Comparison of ENCODE assay signal across 27 cellular contexts in genomic region chrX:120768254-120768653, GRCh38.
"Had no signal": no experiment of that assay in that cellular context is flagged by ENCODE, and none has a peak within 500 bp of the region (broad histone marks: within the 10 kb centered on the region; RNA-seq: fewer than 3 reads in every experiment).

No MANE protein-coding gene starts in this region.

- H3K36me3 ChIP-seq: left lung, pancreas, upper lobe of right lung, WERI-Rb-1 had no signal

- H3K36me3 Mint-ChIP-seq: brain; immature natural killer cell; natural killer cell treated with Interleukin-12 subunit alpha and Interleukin-12 subunit beta and Interleukin-15 and Interleukin-18, amount 100 ng/mL, for 72 hours; T-cell had no signal

- H3K4me1 ChIP-seq: foreskin keratinocyte, left lung, pancreas, psoas muscle, upper lobe of right lung had no signal

- H3K4me3 ChIP-seq: hepatocyte, left lung, pancreas, psoas muscle, upper lobe of right lung had no signal

- H3K27me3 ChIP-seq: foreskin keratinocyte, hepatocyte, left lung, upper lobe of right lung had no signal

- H3K27ac Mint-ChIP-seq: activated CD4-positive, alpha-beta T cell treated with anti-CD3 and anti-CD28 coated beads, Interleukin-2, amount 10 ng/mL, durations not matched to agents 7 days and 5 days; activated CD8-positive, alpha-beta T cell treated with anti-CD3 and anti-CD28 coated beads, Interleukin-2, amount 10 ng/mL, durations not matched to agents 7 days and 5 days; activated naive CD8-positive, alpha-beta T cell treated with anti-CD3 and anti-CD28 coated beads, Interleukin-2, amount 50 U/mL, for 24 hours; activated T-helper 1 cell treated with anti-CD3 and anti-CD28 coated beads, Interleukin-12 subunit alpha, Interleukin-12 subunit beta, Interleukin-2, Interleukin-4 antibody, amounts not matched to agents 30 ng/mL and 10 ng/mL and 1 ng/mL, durations not matched to agents 14 hours and 24 hours and 36 hours; brain; immature natural killer cell; natural killer cell treated with Interleukin-12 subunit alpha and Interleukin-12 subunit beta and Interleukin-15 and Interleukin-18, amount 100 ng/mL, for 72 hours; T-cell had no signal

- H3K27me3 Mint-ChIP-seq: activated CD4-positive, alpha-beta T cell treated with anti-CD3 and anti-CD28 coated beads, Interleukin-2, amount 10 ng/mL, durations not matched to agents 7 days and 5 days; activated naive CD8-positive, alpha-beta T cell treated with anti-CD3 and anti-CD28 coated beads, Interleukin-2, amount 50 U/mL, for 24 hours; T-cell had no signal

- FAIRE-seq: pancreas, TTC549 had no signal

- H2AFZ ChIP-seq: hepatocyte had no signal

- H3K79me2 ChIP-seq: hepatocyte had no signal

- H3K27ac ChIP-seq: foreskin keratinocyte, hepatocyte, left lung, pancreas, psoas muscle, upper lobe of right lung, WERI-Rb-1 had no signal

- H3K4me2 ChIP-seq: hepatocyte had no signal

- DNase-seq: activated CD4-positive, alpha-beta T cell treated with anti-CD3 and anti-CD28 coated beads, Interleukin-2, amount 10 ng/mL, durations not matched to agents 7 days and 5 days; activated CD4-positive, CD25-positive, alpha-beta regulatory T cell treated with anti-CD3 and anti-CD28 coated beads, Interleukin-2, amount 50 U/mL, for 72 hours; activated CD8-positive, alpha-beta T cell treated with anti-CD3 and anti-CD28 coated beads, Interleukin-2, amount 10 ng/mL, durations not matched to agents 7 days and 5 days; activated gamma-delta T cell; activated naive CD4-positive, alpha-beta T cell treated with anti-CD3 and anti-CD28 coated beads, Interleukin-2, amount 50 U/mL, for 16 hours; activated naive CD8-positive, alpha-beta T cell treated with anti-CD3 and anti-CD28 coated beads, Interleukin-2, amount 50 U/mL, for 24 hours; anterior cingulate cortex; caudate nucleus; effector memory CD4-positive, alpha-beta T cell; glutamatergic neuron; immature natural killer cell; left lung; pancreas; psoas muscle; right cardiac atrium; stimulated activated CD4-positive, alpha-beta T cell treated with anti-CD3 and anti-CD28 coated beads, Interleukin-12 subunit alpha, Interleukin-12 subunit beta, amount 100 ng/mL, for 4 hours; stimulated activated CD4-positive, alpha-beta T cell treated with anti-CD3 and anti-CD28 coated beads, Interleukin-4, amount 100 ng/mL, for 4 hours; stimulated activated naive CD8-positive, alpha-beta T cell treated with anti-CD3 and anti-CD28 coated beads, Interleukin-15, Interleukin-2, amounts not matched to agents 100 U/mL and 50 U/mL, for 24 hours; T-cell; upper lobe of right lung; WERI-Rb-1 had no signal

- H3K9me3 Mint-ChIP-seq: activated CD4-positive, alpha-beta T cell treated with anti-CD3 and anti-CD28 coated beads, Interleukin-2, amount 10 ng/mL, durations not matched to agents 7 days and 5 days; activated naive CD8-positive, alpha-beta T cell treated with anti-CD3 and anti-CD28 coated beads, Interleukin-2, amount 50 U/mL, for 24 hours; activated T-helper 1 cell treated with anti-CD3 and anti-CD28 coated beads, Interleukin-12 subunit alpha, Interleukin-12 subunit beta, Interleukin-2, Interleukin-4 antibody, amounts not matched to agents 30 ng/mL and 10 ng/mL and 1 ng/mL, durations not matched to agents 14 hours and 24 hours and 36 hours; immature natural killer cell; natural killer cell treated with Interleukin-12 subunit alpha and Interleukin-12 subunit beta and Interleukin-15 and Interleukin-18, amount 100 ng/mL, for 72 hours; T-cell had no signal

- H3K4me1 Mint-ChIP-seq: activated naive CD8-positive, alpha-beta T cell treated with anti-CD3 and anti-CD28 coated beads, Interleukin-2, amount 50 U/mL, for 24 hours; brain; immature natural killer cell had no signal

- H3K4me3 Mint-ChIP-seq: activated CD4-positive, alpha-beta T cell treated with anti-CD3 and anti-CD28 coated beads, Interleukin-2, amount 10 ng/mL, durations not matched to agents 7 days and 5 days; activated CD8-positive, alpha-beta T cell treated with anti-CD3 and anti-CD28 coated beads, Interleukin-2, amount 10 ng/mL, durations not matched to agents 7 days and 5 days; activated naive CD8-positive, alpha-beta T cell treated with anti-CD3 and anti-CD28 coated beads, Interleukin-2, amount 50 U/mL, for 24 hours; activated T-helper 1 cell treated with anti-CD3 and anti-CD28 coated beads, Interleukin-12 subunit alpha, Interleukin-12 subunit beta, Interleukin-2, Interleukin-4 antibody, amounts not matched to agents 30 ng/mL and 10 ng/mL and 1 ng/mL, durations not matched to agents 14 hours and 24 hours and 36 hours; brain; immature natural killer cell; natural killer cell treated with Interleukin-12 subunit alpha and Interleukin-12 subunit beta and Interleukin-15 and Interleukin-18, amount 100 ng/mL, for 72 hours; T-cell had no signal

- H3K9me3 ChIP-seq: left lung, pancreas, psoas muscle, upper lobe of right lung had no signal

- ATAC-seq: activated CD8-positive, alpha-beta T cell treated with anti-CD3 and anti-CD28 coated beads, Interleukin-2, amount 10 ng/mL, durations not matched to agents 7 days and 5 days; activated naive CD8-positive, alpha-beta T cell treated with anti-CD3 and anti-CD28 coated beads, Interleukin-2, amount 50 U/mL, for 24 hours; left lung; pancreas; psoas muscle; right cardiac atrium; stimulated activated naive CD8-positive, alpha-beta T cell treated with anti-CD3 and anti-CD28 coated beads, Interleukin-15, Interleukin-2, amounts not matched to agents 100 U/mL and 50 U/mL, for 24 hours; T-cell; upper lobe of right lung had no signal
